In the genomic region with DNA sequence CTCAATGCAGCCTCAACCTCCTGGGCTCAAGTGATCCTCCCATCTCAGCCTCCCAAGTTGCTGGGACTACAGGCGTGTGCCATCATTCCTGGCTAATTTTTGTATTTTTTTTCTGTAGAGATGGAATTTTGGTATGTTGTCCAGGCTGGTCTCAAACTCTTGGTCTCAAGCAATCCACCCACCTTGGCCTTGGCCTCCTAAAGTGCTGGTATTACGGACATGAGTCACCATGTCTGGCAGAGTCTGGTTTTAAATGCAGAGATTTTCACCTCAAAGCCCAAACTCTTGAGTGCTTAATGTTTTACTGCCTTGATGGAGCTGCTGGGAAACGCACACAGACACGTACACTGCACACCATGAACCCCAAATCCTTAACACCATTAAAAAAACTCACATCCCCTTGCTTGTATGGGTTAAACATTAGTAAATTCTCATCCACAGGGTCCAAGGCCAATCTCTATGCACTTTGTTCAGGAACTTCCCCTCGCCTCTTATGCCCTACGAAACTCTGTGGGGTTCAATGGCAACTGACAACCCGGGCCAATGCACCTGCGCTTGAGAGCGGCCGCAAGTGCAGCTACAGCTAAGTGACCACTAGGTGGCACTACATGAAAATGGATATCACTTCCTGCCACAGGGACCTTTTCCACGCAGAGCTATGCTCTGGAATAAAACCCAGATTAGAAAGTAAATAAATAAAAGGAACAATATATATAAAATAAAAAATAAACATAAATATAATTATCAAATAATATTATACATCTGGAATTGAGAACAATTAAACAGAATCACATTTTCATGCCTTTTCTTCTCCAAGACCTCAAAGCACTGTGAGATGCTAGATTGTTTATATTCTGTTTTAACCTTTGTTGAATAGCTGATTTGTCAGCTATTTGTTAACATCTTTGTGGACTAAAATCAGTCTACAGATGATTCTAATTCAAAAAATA, we compare ENCODE assay signal across 8 cellular contexts.
DNase-seq lines count a peak whose midpoint lies in the region; ATAC-seq and TF ChIP-seq lines count a peak whose summit lies in the region.

No MANE protein-coding gene starts in this region.

- H3K4me3 ChIP-seq in AG10803 (ENCODE audit: low read length) = no peak overlapping the region
- H3K4me3 ChIP-seq in liver (ENCODE audit: low read depth in 1 of 3, low read length in 3 of 3) = no peak overlapping the region

- no peaks in the 10 kb centered on the region for H3K36me3 Mint-ChIP-seq in chondrocyte (ENCODE audit: low read depth)

- no peaks in the 10 kb centered on the region for H3K27me3 ChIP-seq in liver (ENCODE audit: control insufficient read depth in 4 of 4, insufficient read depth in 4 of 4, low read length in 3 of 4)

- peaks cover 0 to 29% (median 24%) of the 10 kb centered on the region in 4 donors for H3K4me1 ChIP-seq in liver (ENCODE audit: control insufficient read depth in 4 of 4, insufficient read depth in 4 of 4, low read length in 3 of 4)

- TF ChIP-seq CTCF in AG10803 (conservative IDR thresholded peaks at IDR 0.05; ENCODE audit: low read length) (peak; percentile 85), chondrocyte (IDR thresholded peaks at IDR 0.05) (peak; percentile 99), liver (IDR thresholded peaks at IDR 0.05; ENCODE audit: low read depth, low read length, missing input control) (peak; percentile 84)

- DNase-seq in AG10803 (ENCODE audit: low read depth) = peak; percentile 69
- peak; percentile 32 for DNase-seq in NCI-H2196 (lab: John Stamatoyannopoulos, UW; ENCODE audit: unreplicated experiment)
- DNase-seq in activated CD4-positive, alpha-beta T cell treated with anti-CD3 and anti-CD28 coated beads for 1 hour = peak; percentile 42
- no peak for DNase-seq in chondrocyte (ENCODE audit: low spot score)
- peak; percentile 34 to 49 (median 34) for DNase-seq in stimulated activated CD4-positive, alpha-beta T cell treated with anti-CD3 and anti-CD28 coated beads, TNF-alpha, amount 100 ng/mL, for 48 hours (ENCODE audit: low read depth in 3 of 3)

- no peaks in the 10 kb centered on the region for H3K9me3 ChIP-seq in liver (ENCODE audit: control insufficient read depth in 4 of 4, low read length in 3 of 4)

- H3K27ac Mint-ChIP-seq in chondrocyte (ENCODE audit: unreplicated experiment) = no peak overlapping the region

- no peak overlapping the region for H3K4me3 Mint-ChIP-seq in chondrocyte (ENCODE audit: unreplicated experiment)

- no peak overlapping the region for H3K9ac ChIP-seq in liver (ENCODE audit: low read depth in 1 of 2, low read length in 2 of 2)

- H3K27ac ChIP-seq in liver (ENCODE audit: low read depth in 1 of 2, low read length in 2 of 2) = no peak overlapping the region

- 33% methylated on average over 11 of the region's 11 CpGs for WGBS in liver

- peaks cover 0 to 10% (median 3%) of the 10 kb centered on the region in 4 donors for H3K36me3 ChIP-seq in liver (ENCODE audit: control insufficient read depth in 4 of 4, insufficient read depth in 3 of 4, low read depth in 1 of 4, low read length in 3 of 4)

- H3K27me3 Mint-ChIP-seq in chondrocyte (ENCODE audit: low read depth) = no peaks in the 10 kb centered on the region

- ATAC-seq in GM18867 (IDR thresholded peaks at IDR 0.05; ENCODE audit: unreplicated experiment) (peak; percentile 97), HG03066 (IDR thresholded peaks at IDR 0.05; ENCODE audit: low read depth, unreplicated experiment) (peak; percentile 92)

- no peaks in the 10 kb centered on the region for H3K9me3 Mint-ChIP-seq in chondrocyte (ENCODE audit: low read depth)

- peak; percentile 90 to 92 for TF ChIP-seq RAD21 in liver (IDR thresholded peaks at IDR 0.05)

- peaks cover 3% of the 10 kb centered on the region for H3K4me1 Mint-ChIP-seq in chondrocyte (ENCODE audit: low read depth)

TF ChIP-seq in liver, 16 proteins besides CTCF, POLR2A, EP300 and RAD21:
- TF ChIP-seq HNF4G (IDR thresholded peaks at IDR 0.05) = peak; percentile 42
- TF ChIP-seq FOXA2 (IDR thresholded peaks at IDR 0.05) = no peak
- peak; percentile 38 to 88 for TF ChIP-seq HNF4A (conservative IDR thresholded peaks at IDR 0.05)
- peak; percentile 54 for TF ChIP-seq SP1 (IDR thresholded peaks at IDR 0.05)
- TF ChIP-seq RXRA (IDR thresholded peaks at IDR 0.05) = peak; percentile 17 to 87
